In the genomic region with DNA sequence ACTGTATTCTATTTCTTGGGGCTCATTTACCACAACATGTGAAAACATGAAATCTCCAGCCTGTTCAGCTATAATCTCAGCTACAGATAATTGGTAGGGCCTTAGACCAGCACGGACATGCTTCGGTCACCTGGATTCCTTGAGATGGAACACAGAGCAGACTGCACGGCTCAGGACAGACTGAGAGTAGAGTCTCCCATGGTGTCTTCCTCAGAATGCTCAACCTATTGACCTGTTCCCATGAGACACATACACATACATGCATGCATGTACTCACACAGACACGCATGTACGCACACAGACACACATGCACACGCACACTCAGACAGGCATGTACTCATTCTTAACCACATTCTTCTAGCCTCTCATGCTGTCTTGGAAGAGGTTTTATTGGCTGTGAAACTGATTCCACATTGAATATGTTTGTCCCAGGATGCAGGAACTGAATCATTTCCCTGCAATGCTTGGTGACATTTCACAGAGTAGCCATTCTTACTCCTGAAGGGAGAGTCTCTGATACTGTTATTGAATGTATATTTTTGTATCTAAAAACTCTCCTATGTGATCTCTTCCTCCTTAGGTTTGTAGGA, we compare ENCODE assay signal across 9 cellular contexts. TPM values are rescaled to one million over a fixed set of nuclear protein-coding genes. Genes with fewer than 3 reads are reported as not detected.
DNase-seq lines count a peak whose midpoint lies in the region; FAIRE-seq and TF ChIP-seq lines count a peak whose summit lies in the region.
"Had no signal": no experiment of that assay in that cellular context is flagged by ENCODE, and none has a peak within 500 bp of the region (broad histone marks: within the 10 kb centered on the region; RNA-seq: fewer than 3 reads in every experiment).

No MANE protein-coding gene starts in this region.

- H3K4me3 Mint-ChIP-seq in HFFc6, result peak overlapping the region; percentile 80
- H3K4me3 Mint-ChIP-seq in astrocyte (ENCODE audit: unreplicated experiment), result no peak overlapping the region

- H3K27ac Mint-ChIP-seq in HFFc6 (peak overlapping the region; percentile 99), astrocyte (ENCODE audit: unreplicated experiment) (peak overlapping the region; percentile 95)

- H3K4me2 ChIP-seq in astrocyte (ENCODE audit: low read length), result peak overlapping the region; percentile 81

- TF ChIP-seq POLR2A in suprapubic skin (IDR thresholded peaks at IDR 0.05), result no peak

- TF ChIP-seq CTCF in HFFc6 (IDR thresholded peaks at IDR 0.05), result no peak
- no peak for TF ChIP-seq CTCF in astrocyte (IDR thresholded peaks at IDR 0.05; ENCODE audit: insufficient read depth, low read depth, low read length)
- TF ChIP-seq CTCF in suprapubic skin (IDR thresholded peaks at IDR 0.05), result no peak

- no peak for FAIRE-seq in astrocyte (lab: Jason Lieb, UNC)

- no peaks in the 10 kb centered on the region for H3K9me3 Mint-ChIP-seq in HFFc6
- H3K9me3 Mint-ChIP-seq in astrocyte (ENCODE audit: unreplicated experiment), result no peaks in the 10 kb centered on the region
- H3K9me3 Mint-ChIP-seq: brain had no signal

- H3K27me3 ChIP-seq in astrocyte (ENCODE audit: insufficient read depth, low read length), result no peaks in the 10 kb centered on the region
- H3K27me3 ChIP-seq in suprapubic skin, result no peaks in the 10 kb centered on the region

- H4K20me1 ChIP-seq in astrocyte (ENCODE audit: insufficient read depth, low read length), result no peaks in the 10 kb centered on the region

- 74% methylated on average over 6 of the region's 6 CpGs for WGBS in suprapubic skin

- H3K36me3 ChIP-seq in astrocyte (ENCODE audit: insufficient read depth, low read length) (no peaks in the 10 kb centered on the region), suprapubic skin (no peaks in the 10 kb centered on the region)

- H3K4me1 Mint-ChIP-seq in HFFc6 (ENCODE audit: low read depth) (peaks cover 63% of the 10 kb centered on the region), astrocyte (ENCODE audit: low read depth, unreplicated experiment) (peaks cover 15% of the 10 kb centered on the region)
- H3K4me1 Mint-ChIP-seq: brain had no signal

- TF ChIP-seq EP300 in suprapubic skin (IDR thresholded peaks at IDR 0.05), result no peak

- peak overlapping the region; percentile 59 for H2AFZ ChIP-seq in astrocyte (ENCODE audit: low read depth, low read length)

- no peaks in the 10 kb centered on the region for H3K27me3 Mint-ChIP-seq in HFFc6 (ENCODE audit: insufficient read depth)
- H3K27me3 Mint-ChIP-seq in astrocyte (ENCODE audit: low read depth, unreplicated experiment), result no peaks in the 10 kb centered on the region

- DNase-seq in HFFc6, result peak; percentile 75
- peak; percentile 60 for DNase-seq in astrocyte (ENCODE audit: low read depth)
- peak; percentile 92 for DNase-seq in glomerular endothelial cell (ENCODE audit: extremely low read depth, low read depth, low spot score)
- DNase-seq in suprapubic skin (ENCODE audit: low spot score in 2 of 2), result no peak
- no peak for DNase-seq in NCI-H128 (lab: John Stamatoyannopoulos, UW; ENCODE audit: unreplicated experiment)
- no peak for DNase-seq in NCI-H226
- no peak for DNase-seq in GM19238 (ENCODE audit: insufficient read length, low spot score)
- DNase-seq: NCI-H1092 had no signal

- H3K4me1 ChIP-seq in astrocyte (ENCODE audit: insufficient read depth, low read length) (peaks cover 35% of the 10 kb centered on the region), suprapubic skin (peaks cover 21% of the 10 kb centered on the region)

- H3K9ac ChIP-seq in astrocyte (ENCODE audit: low read length), result peak overlapping the region; percentile 75

- no peaks in the 10 kb centered on the region for H3K36me3 Mint-ChIP-seq in HFFc6 (ENCODE audit: low read depth)
- no peaks in the 10 kb centered on the region for H3K36me3 Mint-ChIP-seq in astrocyte (ENCODE audit: low read depth, unreplicated experiment)
- H3K36me3 Mint-ChIP-seq: brain had no signal

- no peak overlapping the region for H3K4me3 ChIP-seq in astrocyte (ENCODE audit: insufficient read depth, low read depth, low read length)
- H3K4me3 ChIP-seq in suprapubic skin, result no peak overlapping the region

- H3K27ac ChIP-seq in astrocyte (ENCODE audit: low read depth, low read length) (peak overlapping the region; percentile 96), suprapubic skin (peak overlapping the region; percentile 62)

- no peaks in the 10 kb centered on the region for H3K79me2 ChIP-seq in astrocyte (ENCODE audit: insufficient read depth, low read length)

- H3K9me3 ChIP-seq in astrocyte (ENCODE audit: insufficient read depth, low read depth, low read length), result no peaks in the 10 kb centered on the region
- H3K9me3 ChIP-seq in suprapubic skin, result no peaks in the 10 kb centered on the region

RNA-seq across cellular contexts. Expression of a gene that starts 23.5 kb away (rescaled TPM):
- 100 to 1,000 TPM; 318 to 459 (median 409) TPM for total RNA-seq in HFFc6 (2021; fragmentation: NEBNext Ultra II Directional; extraction: Animal tissue kit (Norgen Biotek cat#: 25700))
- total RNA-seq in astrocyte (311 and 322 TPM in 2 replicates), glomerular endothelial cell (290 and 409 TPM in 2 replicates), suprapubic skin (100 to 1,000 TPM; 103 to 215 (median 137) TPM)

Comparison
In these comparisons a context has a peak if more than half of its experiments do, and no peak if none do; other contexts are left out.
1. DNase-seq: peak in HFFc6 (single experiment), astrocyte (single experiment) and glomerular endothelial cell (single experiment); none in suprapubic skin (0 of 2), NCI-H128 (single experiment), NCI-H226 (single experiment) and GM19238 (single experiment).